In genomic region chr5:98428806-98429205, GRCh38 we compare ENCODE assay signal across 11 cellular contexts.
DNase-seq lines count a peak whose midpoint lies in the region; ATAC-seq and TF ChIP-seq lines count a peak whose summit lies in the region.
"Had no signal": no experiment of that assay in that cellular context is flagged by ENCODE, and none has a peak within 500 bp of the region (broad histone marks: within the 10 kb centered on the region; RNA-seq: fewer than 3 reads in every experiment).

No MANE protein-coding gene starts in this region.

- H3K27ac ChIP-seq in MM.1S (ENCODE audit: low read length) = no peak overlapping the region
- no peak overlapping the region for H3K27ac ChIP-seq in trophoblast cell (ENCODE audit: low read depth, low read length)
- H3K27ac ChIP-seq: WERI-Rb-1 had no signal

- no peak overlapping the region for H2BK12ac ChIP-seq in trophoblast cell (ENCODE audit: low read length)

- H4K12ac ChIP-seq in trophoblast cell (ENCODE audit: low read depth, low read length) = no peak overlapping the region

- peak overlapping the region; percentile 53 for H3K4me2 ChIP-seq in MM.1S (ENCODE audit: low read depth, low read length)
- no peak overlapping the region for H3K4me2 ChIP-seq in trophoblast cell (ENCODE audit: low read length)
- H3K4me2 ChIP-seq: GM23338 had no signal

- no peak overlapping the region for H2BK120ac ChIP-seq in trophoblast cell (ENCODE audit: insufficient read depth, low read length, poor library complexity)

- H3K14ac ChIP-seq in trophoblast cell (ENCODE audit: low read length) = no peak overlapping the region

- no peak overlapping the region for H3K4ac ChIP-seq in trophoblast cell (ENCODE audit: low read depth, low read length)

- H3K36me3 ChIP-seq in MM.1S (replicated peaks; ENCODE audit: insufficient read depth, low read length) (no peaks in the 10 kb centered on the region), trophoblast cell (ENCODE audit: control insufficient read depth in 1 of 2, insufficient read depth in 2 of 2, low read length in 2 of 2) (no peaks in the 10 kb centered on the region)
- H3K36me3 ChIP-seq: WERI-Rb-1 had no signal

- H3K23ac ChIP-seq in trophoblast cell (ENCODE audit: low read length) = no peak overlapping the region

- no peak overlapping the region for H3K18ac ChIP-seq in trophoblast cell (ENCODE audit: low read length)

- no peaks in the 10 kb centered on the region for H4K20me1 ChIP-seq in MM.1S (ENCODE audit: insufficient read depth, low read length)

- no peaks in the 10 kb centered on the region; the same call in 1 of the 2 replicates for H3F3A ChIP-seq in MM.1S (ENCODE audit: insufficient read depth, low read length)

- H2AK5ac ChIP-seq in trophoblast cell (ENCODE audit: low read length) = no peak overlapping the region

- H3K9me3 ChIP-seq in MM.1S (replicated peaks; ENCODE audit: insufficient read depth, low read length) = no peaks in the 10 kb centered on the region
- H3K9me3 ChIP-seq in trophoblast cell (ENCODE audit: insufficient read depth, low read depth, low read length) = no peaks in the 10 kb centered on the region

- TF ChIP-seq CTCF in AG10803 (conservative IDR thresholded peaks at IDR 0.05; ENCODE audit: low read length) (no peak), MM.1S (IDR thresholded peaks at IDR 0.05; ENCODE audit: low read length) (no peak)

- ATAC-seq in GM21360 (IDR thresholded peaks at IDR 0.05; ENCODE audit: unreplicated experiment) (peak; percentile 44), HG03196 (IDR thresholded peaks at IDR 0.05; ENCODE audit: unreplicated experiment) (no peak)
- ATAC-seq: GM23338 had no signal

- no peaks in the 10 kb centered on the region for H3K9me2 ChIP-seq in MM.1S (replicated peaks; ENCODE audit: insufficient read depth, low read length)

- H3K79me1 ChIP-seq in trophoblast cell (ENCODE audit: low read length) = no peaks in the 10 kb centered on the region

- H3K4me3 ChIP-seq in AG10803 (ENCODE audit: low read length) (no peak overlapping the region), MM.1S (ENCODE audit: low read length) (0 out of 2 replicates have a peak overlapping the region, but pooled peaks have one; percentile 0), trophoblast cell (ENCODE audit: low read depth, low read length) (no peak overlapping the region)
- H3K4me3 ChIP-seq: GM23338 had no signal

- peaks cover 15% of the 10 kb centered on the region for H3K4me1 ChIP-seq in MM.1S (ENCODE audit: low read length)
- H3K4me1 ChIP-seq in trophoblast cell (ENCODE audit: control insufficient read depth in 1 of 2, insufficient read depth in 2 of 2, low read length in 2 of 2) = no peaks in the 10 kb centered on the region

- WGBS in trophoblast cell (ENCODE audit: extremely low coverage, insufficient coverage, insufficient read length) = no CpG with 5 or more reads among the region's 4 CpGs

- no peak overlapping the region for H2BK5ac ChIP-seq in trophoblast cell (ENCODE audit: low read depth, low read length, poor library complexity)

- H2AFZ ChIP-seq in MM.1S (ENCODE audit: low read length) = no peak overlapping the region
- no peak overlapping the region for H2AFZ ChIP-seq in trophoblast cell (ENCODE audit: insufficient read depth, low read length, poor library complexity)
- H2AFZ ChIP-seq: GM23338 had no signal

- no peak overlapping the region for H4K91ac ChIP-seq in trophoblast cell (ENCODE audit: low read depth, low read length)

- DNase-seq in AG10803 (ENCODE audit: low read depth) (peak; percentile 73), MM.1S (peak; percentile 90), fibroblast of peridontal ligament (ENCODE audit: extremely low read depth) (peak; percentile 92), NCI-H1694 (lab: John Stamatoyannopoulos, UW) (no peak), trophoblast cell (no peak)
- DNase-seq in activated effector memory CD4-positive, alpha-beta T cell treated with Interleukin-2 at 50 U/mL for 16 hours = no peak
- DNase-seq: NCI-H2081, WERI-Rb-1 had no signal

- H3K27me3 ChIP-seq in MM.1S (replicated peaks; ENCODE audit: insufficient read depth, low read length) (peaks cover 41% of the 10 kb centered on the region), trophoblast cell (ENCODE audit: insufficient read depth, low read length) (no peaks in the 10 kb centered on the region)

- no peak overlapping the region for H3K9ac ChIP-seq in MM.1S (ENCODE audit: low read length)
- no peak overlapping the region for H3K9ac ChIP-seq in trophoblast cell (ENCODE audit: low read length)

- no peaks in the 10 kb centered on the region for H3K79me2 ChIP-seq in MM.1S (ENCODE audit: low read length)
- H3K79me2 ChIP-seq in trophoblast cell (ENCODE audit: control insufficient read depth, insufficient read depth, low read length, poor library complexity) = no peaks in the 10 kb centered on the region

- no peak overlapping the region for H4K8ac ChIP-seq in trophoblast cell (ENCODE audit: low read depth, low read length)

Comparison
In these comparisons a context has a peak if more than half of its experiments do, and no peak if none do; other contexts are left out.
1. DNase-seq: peak in AG10803 (single experiment), MM.1S (single experiment) and fibroblast of peridontal ligament (single experiment); none in activated effector memory CD4-positive, alpha-beta T cell treated with Interleukin-2 at 50 U/mL for 16 hours (single experiment), NCI-H1694 (single experiment) and trophoblast cell (0 of 2).